Comparison of ENCODE assay signal across 8 cellular contexts in genomic region chr4:123555500-123556273, GRCh38.
DNase-seq lines count a peak whose midpoint lies in the region; ATAC-seq, FAIRE-seq and TF ChIP-seq lines count a peak whose summit lies in the region.

No MANE protein-coding gene starts in this region.

- intact Hi-C loops in right cardiac atrium (cut with DNase I) = loop anchor here in 1 of 4 donors (10.0 kb wide), 1 partner anchor 109 kb away; no protein-coding TSS in a partner anchor
- intact Hi-C loops in gastrocnemius medialis (cut with DNase I; ENCODE audit: low total_unique reads) = loop anchor here (2.0 to 5.0 kb wide), 2 partner anchors 48 to 555 kb away; no protein-coding TSS in a partner anchor

- no peaks in the 10 kb centered on the region for H3K27me3 ChIP-seq in right cardiac atrium (ENCODE audit: control insufficient read depth, insufficient read depth)
- H3K27me3 ChIP-seq in gastrocnemius medialis = no peaks in the 10 kb centered on the region

- peak; percentile 33 for FAIRE-seq in HTR-8/SVneo (lab: Jason Lieb, UNC)

- DNase-seq in HTR-8/SVneo (ENCODE audit: insufficient read length, low spot score) (peak; percentile 62), amniotic epithelial cell (ENCODE audit: low read depth) (peak; percentile 86), right cardiac atrium (peak; percentile 88 to 94 (median 91)), gastrocnemius medialis (peak; percentile 68), ACHN (no peak), GM13976 (ENCODE audit: low spot score) (no peak)
- no peak for DNase-seq in stimulated activated CD4-positive, alpha-beta T cell treated with anti-CD3 and anti-CD28 coated beads, Interleukin-4, amount 100 ng/mL, for 4 hours

- H3K27ac ChIP-seq in right cardiac atrium (ENCODE audit: low read length) (peak overlapping the region; percentile 6), gastrocnemius medialis (peak overlapping the region; percentile 38 to 74 (median 54))

- TF ChIP-seq POLR2A in gastrocnemius medialis (IDR thresholded peaks at IDR 0.05) = no peak

- H3K9me3 ChIP-seq in right cardiac atrium (ENCODE audit: control insufficient read depth, low read length) (no peaks in the 10 kb centered on the region), gastrocnemius medialis (no peaks in the 10 kb centered on the region)

- ATAC-seq in right cardiac atrium (peak; percentile 97 to 98), gastrocnemius medialis (peak; percentile 84 to 86), HG03565 (IDR thresholded peaks at IDR 0.05; ENCODE audit: unreplicated experiment) (no peak)

- no peaks in the 10 kb centered on the region for H3K36me3 ChIP-seq in gastrocnemius medialis

- H3K4me1 ChIP-seq in right cardiac atrium (ENCODE audit: control insufficient read depth, insufficient read depth, low read length) = peaks cover 6% of the 10 kb centered on the region
- H3K4me1 ChIP-seq in gastrocnemius medialis = peaks cover 15 to 17% of the 10 kb centered on the region in 2 donors

- WGBS in right cardiac atrium = 29% methylated on average over 10 of the region's 10 CpGs

- TF ChIP-seq CTCF in gastrocnemius medialis (IDR thresholded peaks at IDR 0.05 in 4 of 5, conservative IDR thresholded peaks at IDR 0.05 in 1 of 5) (no peak), GM13976 (IDR thresholded peaks at IDR 0.05; ENCODE audit: borderline replicate concordance, control extremely low read depth, extremely low read depth, insufficient read depth, missing control alignments) (no peak)

- H3K4me3 ChIP-seq in right cardiac atrium (ENCODE audit: low read length) (no peak overlapping the region), gastrocnemius medialis (peak overlapping the region in 2 of 4 donors; percentile 4 to 37)

- in situ Hi-C loops in gastrocnemius medialis (cut with MboI; ENCODE audit: low sequenced_read_pairs in 4 of 4) = loop anchor here (25.0 kb wide), 2 partner anchors 107 to 557 kb away; no protein-coding TSS in a partner anchor
- in situ Hi-C loops in ACHN (cut with HindIII; ENCODE audit: low pct_ligation_motif_present, low pct_unique_long_range_greater_than_20kb, low sequenced_read_pairs) = no loop called here
- in situ Hi-C loops in GM13976 (cut with MboI; ENCODE audit: low sequenced_read_pairs, unreplicated experiment) = loop anchor here (25.0 kb wide), 1 partner anchor 443 kb away; no protein-coding TSS in a partner anchor

Comparison
In these comparisons a context has a peak if more than half of its experiments do, and no peak if none do; other contexts are left out.
1. DNase-seq: peak in HTR-8/SVneo (single experiment), amniotic epithelial cell (single experiment), right cardiac atrium (3 of 3) and gastrocnemius medialis (2 of 2); none in ACHN (single experiment), GM13976 (single experiment) and stimulated activated CD4-positive, alpha-beta T cell treated with anti-CD3 and anti-CD28 coated beads, Interleukin-4, amount 100 ng/mL, for 4 hours (0 of 2).